10 cellular contexts compared by ENCODE assay signal in genomic region chr15:74397239-74398068, GRCh38. TPM values are rescaled to one million over a fixed set of nuclear protein-coding genes. Genes with fewer than 3 reads are reported as not detected.
A peak's percentile ranks its signal among the peaks of the same experiment; 100 is the strongest.
DNase-seq lines count a peak whose midpoint lies in the region; ATAC-seq, FAIRE-seq and TF ChIP-seq lines count a peak whose summit lies in the region.
"Had no signal": no experiment of that assay in that cellular context is flagged by ENCODE, and none has a peak within 500 bp of the region (broad histone marks: within the 10 kb centered on the region; RNA-seq: fewer than 3 reads in every experiment).

No MANE protein-coding gene starts in this region.

- no peaks in the 10 kb centered on the region for H3K36me3 ChIP-seq in astrocyte (ENCODE audit: insufficient read depth, low read length)
- no peaks in the 10 kb centered on the region for H3K36me3 ChIP-seq in stomach

- H3K27ac Mint-ChIP-seq in activated naive CD4-positive, alpha-beta T cell treated with anti-CD3 and anti-CD28 coated beads, Interleukin-2, amount 50 U/mL, for 24 hours = peak overlapping the region; percentile 95
- peak overlapping the region; percentile 58 for H3K27ac Mint-ChIP-seq in astrocyte (ENCODE audit: unreplicated experiment)
- H3K27ac Mint-ChIP-seq: CD4-positive, alpha-beta T cell had no signal

- peak overlapping the region; percentile 78 for H3K4me3 Mint-ChIP-seq in activated naive CD4-positive, alpha-beta T cell treated with anti-CD3 and anti-CD28 coated beads, Interleukin-2, amount 50 U/mL, for 24 hours
- H3K4me3 Mint-ChIP-seq in astrocyte (ENCODE audit: unreplicated experiment) = no peak overlapping the region
- H3K4me3 Mint-ChIP-seq: CD4-positive, alpha-beta T cell had no signal

- H3K27ac ChIP-seq in astrocyte (ENCODE audit: low read depth, low read length) (peak overlapping the region; percentile 92), stomach (peak overlapping the region in 4 of 5 donors; percentile 25 to 76 (median 40))

- H3K9me3 Mint-ChIP-seq in activated naive CD4-positive, alpha-beta T cell treated with anti-CD3 and anti-CD28 coated beads, Interleukin-2, amount 50 U/mL, for 24 hours = no peaks in the 10 kb centered on the region
- peaks cover 2% of the 10 kb centered on the region for H3K9me3 Mint-ChIP-seq in astrocyte (ENCODE audit: unreplicated experiment)
- H3K9me3 Mint-ChIP-seq: CD4-positive, alpha-beta T cell had no signal

- H3K79me2 ChIP-seq in astrocyte (ENCODE audit: insufficient read depth, low read length) = no peaks in the 10 kb centered on the region

- H3K4me3 ChIP-seq in astrocyte (ENCODE audit: insufficient read depth, low read depth, low read length) (no peak overlapping the region), stomach (no peak overlapping the region)

- ATAC-seq in HG03432 (IDR thresholded peaks at IDR 0.05; ENCODE audit: unreplicated experiment) (peak; percentile 28), HG03095 (IDR thresholded peaks at IDR 0.05; ENCODE audit: unreplicated experiment) (no peak), HG02870 (IDR thresholded peaks at IDR 0.05; ENCODE audit: unreplicated experiment) (no peak)

- FAIRE-seq in astrocyte (lab: Jason Lieb, UNC) = no peak

- H3K27me3 ChIP-seq in astrocyte (ENCODE audit: insufficient read depth, low read length) (no peaks in the 10 kb centered on the region), stomach (peaks cover 0 to 26% (median 0%) of the 10 kb centered on the region in 3 donors)

- H3K27me3 Mint-ChIP-seq in activated naive CD4-positive, alpha-beta T cell treated with anti-CD3 and anti-CD28 coated beads, Interleukin-2, amount 50 U/mL, for 24 hours = no peaks in the 10 kb centered on the region
- peaks cover 11% of the 10 kb centered on the region for H3K27me3 Mint-ChIP-seq in astrocyte (ENCODE audit: low read depth, unreplicated experiment)
- H3K27me3 Mint-ChIP-seq: CD4-positive, alpha-beta T cell had no signal

- intact Hi-C loops in stomach (cut with DNase I; ENCODE audit: low total_unique reads) = no loop called here

- no peaks in the 10 kb centered on the region for H3K9me3 ChIP-seq in astrocyte (ENCODE audit: insufficient read depth, low read depth, low read length)
- no peaks in the 10 kb centered on the region for H3K9me3 ChIP-seq in stomach

- WGBS in stomach, 5 donors = 82 to 95% (median 90%) methylated on average over 6 of the region's 6 CpGs

- peak overlapping the region; percentile 58 for H3K4me2 ChIP-seq in astrocyte (ENCODE audit: low read length)

- TF ChIP-seq POLR2A in stomach (IDR thresholded peaks at IDR 0.05) = no peak

- H3K4me1 ChIP-seq in astrocyte (ENCODE audit: insufficient read depth, low read length) = peaks cover 74% of the 10 kb centered on the region
- H3K4me1 ChIP-seq in stomach = peaks cover 0 to 44% (median 15%) of the 10 kb centered on the region in 4 donors

- TF ChIP-seq EP300 in stomach (IDR thresholded peaks at IDR 0.05) = no peak

- no peaks in the 10 kb centered on the region for H3K36me3 Mint-ChIP-seq in activated naive CD4-positive, alpha-beta T cell treated with anti-CD3 and anti-CD28 coated beads, Interleukin-2, amount 50 U/mL, for 24 hours
- no peaks in the 10 kb centered on the region for H3K36me3 Mint-ChIP-seq in astrocyte (ENCODE audit: low read depth, unreplicated experiment)

- TF ChIP-seq CTCF in astrocyte (IDR thresholded peaks at IDR 0.05; ENCODE audit: insufficient read depth, low read depth, low read length) = no peak
- no peak for TF ChIP-seq CTCF in stomach (IDR thresholded peaks at IDR 0.05)

- H2AFZ ChIP-seq in astrocyte (ENCODE audit: low read depth, low read length) = no peak overlapping the region

- DNase-seq in activated naive CD4-positive, alpha-beta T cell treated with anti-CD3 and anti-CD28 coated beads, Interleukin-2, amount 50 U/mL, for 16 hours = no peak
- DNase-seq in astrocyte (ENCODE audit: low read depth) = no peak
- no peak for DNase-seq in stomach
- DNase-seq in NCI-H2107 treated with DMSO at 0.1 percent for 48 hours (lab: John Stamatoyannopoulos, UW; ENCODE audit: unreplicated experiment) = no peak
- DNase-seq: CD4-positive, alpha-beta T cell; stimulated activated CD4-positive, alpha-beta T cell treated with anti-CD3 and anti-CD28 coated beads, Interleukin-2, amount 100 ng/mL, for 48 hours had no signal

- H4K20me1 ChIP-seq in astrocyte (ENCODE audit: insufficient read depth, low read length) = no peaks in the 10 kb centered on the region

- peak overlapping the region; percentile 76 for H3K9ac ChIP-seq in astrocyte (ENCODE audit: low read length)

- H3K4me1 Mint-ChIP-seq in activated naive CD4-positive, alpha-beta T cell treated with anti-CD3 and anti-CD28 coated beads, Interleukin-2, amount 50 U/mL, for 24 hours = peaks cover 92% of the 10 kb centered on the region
- peaks cover 41% of the 10 kb centered on the region for H3K4me1 Mint-ChIP-seq in astrocyte (ENCODE audit: low read depth, unreplicated experiment)

RNA-seq across cellular contexts. Expression of gene CYP11A1, which starts 30.0 kb away (rescaled TPM):
- 0.43 and 0.60 TPM in 2 replicates for total RNA-seq in astrocyte
- total RNA-seq in stomach = 1 to 10 TPM in 1 of 5 donors, not detected in 4; 3.9 TPM
- polyA plus RNA-seq in stomach = 10 to 100 TPM in 1 of 3 donors, 1 to 10 TPM in 2; 2.5 to 10.2 (median 4.5) TPM
- total RNA-seq: CD4-positive, alpha-beta T cell had no signal

RNA-seq across cellular contexts. Expression of gene SEMA7A, which starts 36.3 kb away (rescaled TPM):
- total RNA-seq in astrocyte (26.7 and 36.3 TPM in 2 replicates), stomach (1 to 10 TPM in 3 of 5 donors, not detected in 2; 1.3 to 2.9 (median 2.5) TPM)
- polyA plus RNA-seq in stomach = 1 to 10 TPM in 2 of 3 donors, under 1 TPM in 1; 0.31 to 3.5 (median 1.7) TPM
